In genomic region chr3:146243559-146243958, GRCh38 we compare ENCODE assay signal across 30 cellular contexts. TPM values are rescaled to one million over a fixed set of nuclear protein-coding genes. Genes with fewer than 3 reads are reported as not detected.
A peak's percentile ranks its signal among the peaks of the same experiment; 100 is the strongest.
DNase-seq lines count a peak whose midpoint lies in the region; ATAC-seq, FAIRE-seq and TF ChIP-seq lines count a peak whose summit lies in the region.
"Had no signal": no experiment of that assay in that cellular context is flagged by ENCODE, and none has a peak within 500 bp of the region (broad histone marks: within the 10 kb centered on the region; RNA-seq: fewer than 3 reads in every experiment).

No MANE protein-coding gene starts in this region.

- H3K4me1 ChIP-seq in K562 (replicated peaks in 1 of 2; ENCODE audit: control insufficient read depth in 2 of 2, insufficient read depth in 2 of 2, low read length in 2 of 2) (no peaks in the 10 kb centered on the region), endothelial cell of umbilical vein (ENCODE audit: control insufficient read depth, extremely low read depth, insufficient read depth, low read length) (peaks cover 29% of the 10 kb centered on the region), thoracic aorta (ENCODE audit: control insufficient read depth in 1 of 2, low read depth in 2 of 2) (peaks cover 8 to 49% of the 10 kb centered on the region in 2 donors), upper lobe of right lung (peaks cover 8% of the 10 kb centered on the region)
- H3K4me1 ChIP-seq: BE2C, BLaER1 had no signal

- H3K9me1 ChIP-seq in K562 (ENCODE audit: control insufficient read depth, insufficient read depth, low read length) (no peaks in the 10 kb centered on the region), endothelial cell of umbilical vein (replicated peaks; ENCODE audit: control insufficient read depth, extremely low read depth, insufficient read depth, low read length) (no peaks in the 10 kb centered on the region)

- H3K79me2 ChIP-seq in K562 (ENCODE audit: control insufficient read depth, insufficient read depth, low read length) (no peaks in the 10 kb centered on the region), endothelial cell of umbilical vein (ENCODE audit: control insufficient read depth, insufficient read depth, low read length) (peaks cover 48% of the 10 kb centered on the region)

- TF ChIP-seq EP300 in K562 (IDR thresholded peaks at IDR 0.05; ENCODE audit: low read length), result no peak

- no peak for FAIRE-seq in K562 (lab: Jason Lieb, UNC)
- FAIRE-seq in endothelial cell of umbilical vein (lab: Jason Lieb, UNC), result no peak
- FAIRE-seq: A204.1, GM12878, GM12892, GM18507 had no signal

- no peaks in the 10 kb centered on the region for H3K9me3 ChIP-seq in K562 (replicated peaks; ENCODE audit: control insufficient read depth, insufficient read depth, low read depth, low read length)
- no peaks in the 10 kb centered on the region for H3K9me3 ChIP-seq in endothelial cell of umbilical vein (replicated peaks; ENCODE audit: control insufficient read depth, insufficient read depth, low read length)
- H3K9me3 ChIP-seq in thoracic aorta, result no peaks in the 10 kb centered on the region
- H3K9me3 ChIP-seq in upper lobe of right lung, result no peaks in the 10 kb centered on the region
- H3K9me3 ChIP-seq: BE2C, BLaER1 had no signal

- TF ChIP-seq CTCF in K562 (IDR thresholded peaks at IDR 0.05 in 2 of 3, conservative IDR thresholded peaks at IDR 0.05 in 1 of 3; ENCODE audit: insufficient read depth in 2 of 3, low read depth in 1 of 3, low read length in 3 of 3), result no peak
- TF ChIP-seq CTCF in endothelial cell of umbilical vein (IDR thresholded peaks at IDR 0.05; ENCODE audit: extremely low read depth in 1 of 2, insufficient read depth in 1 of 2, low read depth in 1 of 2, low read length in 2 of 2), result no peak
- TF ChIP-seq CTCF in thoracic aorta (IDR thresholded peaks at IDR 0.05), result no peak
- no peak for TF ChIP-seq CTCF in upper lobe of right lung (IDR thresholded peaks at IDR 0.05)

- no peak overlapping the region for H2AFZ ChIP-seq in K562 (ENCODE audit: low read depth, low read length)
- no peak overlapping the region for H2AFZ ChIP-seq in endothelial cell of umbilical vein (ENCODE audit: low read depth, low read length)

- in situ Hi-C loops in K562 (cut with MboI), result no loop called here

- H3K27ac ChIP-seq in K562 (ENCODE audit: extremely low read depth, low read depth, low read length) (no peak overlapping the region), endothelial cell of umbilical vein (ENCODE audit: insufficient read depth, low read depth, low read length) (no peak overlapping the region), thoracic aorta (peak overlapping the region; percentile 9 to 99), upper lobe of right lung (no peak overlapping the region)
- H3K27ac ChIP-seq: BLaER1 had no signal

- CTCF ChIA-PET in K562 (lab: Yijun Ruan, JAX; ENCODE audit: low intra/inter-chr PET ratio), result no interaction called here
- CTCF ChIA-PET in endothelial cell of umbilical vein (lab: Charles Lee), result no interaction called here

- no peak for ATAC-seq in K562
- ATAC-seq in thoracic aorta (ENCODE audit: insufficient number of reproducible peaks, low FRiP score, low read depth), result no peak
- no peak for ATAC-seq in GM21576 (IDR thresholded peaks at IDR 0.05; ENCODE audit: unreplicated experiment)
- ATAC-seq in upper lobe of right lung, result no peak
- ATAC-seq: GM12878 had no signal

- intact Hi-C loops in K562 (cut with micrococcal nuclease) (no loop called here), endothelial cell of umbilical vein (cut with micrococcal nuclease) (loop anchor here (5.0 kb wide), 1 partner anchor 34 kb away; no protein-coding TSS in a partner anchor), upper lobe of right lung (cut with DNase I) (no loop called here)

- no peak for TF ChIP-seq POLR2A in K562 (conservative IDR thresholded peaks at IDR 0.05)
- no peak for TF ChIP-seq POLR2A in endothelial cell of umbilical vein (IDR thresholded peaks at IDR 0.05; ENCODE audit: low read depth, low read length)

- POLR2A ChIA-PET in K562 (lab: Yijun Ruan, JAX), result no interaction called here
- POLR2A ChIA-PET in endothelial cell of umbilical vein (lab: Charles Lee), result no interaction called here

- H3K27me3 ChIP-seq in K562 (ENCODE audit: control insufficient read depth in 2 of 2, insufficient read depth in 2 of 2, low read length in 2 of 2) (no peaks in the 10 kb centered on the region), endothelial cell of umbilical vein (ENCODE audit: control insufficient read depth in 2 of 2, insufficient read depth in 2 of 2, low read length in 2 of 2) (no peaks in the 10 kb centered on the region), thoracic aorta (replicated peaks; ENCODE audit: insufficient read depth) (no peaks in the 10 kb centered on the region), upper lobe of right lung (no peaks in the 10 kb centered on the region)
- H3K27me3 ChIP-seq: BE2C, BLaER1 had no signal

- no TSS peak for BruUV-seq in K562 (replicated peaks; lab: Mats Ljungman, UMichigan)
- no TSS peak for BruUV-seq in endothelial cell of umbilical vein (replicated peaks; lab: Mats Ljungman, UMichigan)

- no peak for DNase-seq in K562 (ENCODE audit: extremely low read depth in 1 of 4, low spot score in 3 of 4)
- peak; percentile 52 for DNase-seq in dermis blood vessel endothelial cell
- DNase-seq in endothelial cell of umbilical vein (ENCODE audit: low read depth, low spot score), result peak; percentile 41
- no peak for DNase-seq in thoracic aorta (ENCODE audit: low spot score)
- DNase-seq in H4 (ENCODE audit: low spot score), result no peak
- no peak for DNase-seq in upper lobe of right lung
- no peak for DNase-seq in T-helper 9 cell
- DNase-seq: 8988T; ACHN; BE2C; C1 segment of cervical spinal cord; CD4-positive, alpha-beta memory T cell; CD4-positive, CD25-positive, alpha-beta regulatory T cell; CD8-positive, alpha-beta memory T cell; COR-L47; DMS 273 treated with DMSO at 0.1 percent for 48 hours; DMS153; DMS53; DMS79; DND-41; EL; GDM1 had no signal

- H4K20me1 ChIP-seq in K562 (replicated peaks; ENCODE audit: control insufficient read depth, insufficient read depth, low read length) (no peaks in the 10 kb centered on the region), endothelial cell of umbilical vein (replicated peaks; ENCODE audit: control insufficient read depth, extremely low read depth, insufficient read depth, low read length) (no peaks in the 10 kb centered on the region)
- H4K20me1 ChIP-seq: BLaER1 had no signal

- TF ChIP-seq RAD21 in K562 (CRISPR knock-in tag; conservative IDR thresholded peaks at IDR 0.05 in 1 of 2, IDR thresholded peaks at IDR 0.05 in 1 of 2), result no peak

- H3K9ac ChIP-seq in K562 (ENCODE audit: insufficient read depth in 1 of 2, low read depth in 2 of 2, low read length in 2 of 2) (no peak overlapping the region), endothelial cell of umbilical vein (replicated peaks; ENCODE audit: extremely low read depth, insufficient read depth, low read length) (no peak overlapping the region)
- H3K9ac ChIP-seq: BLaER1 had no signal

- dilution Hi-C loops in endothelial cell of umbilical vein (cut with MboI; ENCODE audit: extremely low pct_ligation_motif_present, low sequenced_read_pairs), result no loop called here

- 7% methylated on average over 1 of the region's 1 CpG for WGBS in K562 (ENCODE audit: insufficient coverage, low coverage, missing lambda C conversion rate)

- no peak overlapping the region for H3K4me3 ChIP-seq in K562
- H3K4me3 ChIP-seq in endothelial cell of umbilical vein (replicated peaks in 1 of 3; ENCODE audit: insufficient read depth in 1 of 3, low read depth in 1 of 3, low read length in 3 of 3), result no peak overlapping the region
- no peak overlapping the region for H3K4me3 ChIP-seq in thoracic aorta
- no peak overlapping the region for H3K4me3 ChIP-seq in upper lobe of right lung
- H3K4me3 ChIP-seq: BLaER1, GM12878 had no signal

- H3K36me3 ChIP-seq in K562 (ENCODE audit: control insufficient read depth, insufficient read depth, low read length) (no peaks in the 10 kb centered on the region), endothelial cell of umbilical vein (ENCODE audit: control insufficient read depth in 2 of 2, extremely low read depth in 1 of 2, insufficient read depth in 2 of 2, low read length in 2 of 2) (peaks cover 0 to 9% of the 10 kb centered on the region in 2 experiments), thoracic aorta (no peaks in the 10 kb centered on the region), upper lobe of right lung (no peaks in the 10 kb centered on the region)
- H3K36me3 ChIP-seq: BE2C, BLaER1 had no signal

- H3K4me2 ChIP-seq in K562 (ENCODE audit: insufficient read depth, low read length) (no peak overlapping the region), endothelial cell of umbilical vein (ENCODE audit: insufficient read depth, low read length) (no peak overlapping the region)
- H3K4me2 ChIP-seq: BLaER1 had no signal

RNA-seq across cellular contexts. Expression of gene PLSCR4, which starts 7.3 kb away (rescaled TPM):
- 0.18 TPM in 1 of 2 replicates, not detected in the other for total RNA-seq in K562 (2011; cell fraction: chromatin; rRNA removed; ENCODE audit: low replicate concordance)
- not detected in 2 replicates for total RNA-seq in K562 (2011; cell fraction: nucleolus; rRNA removed)
- total RNA-seq in K562 (2011; cell fraction: nucleoplasm; rRNA removed), result 0.46 TPM in 1 of 2 replicates, not detected in the other
- total RNA-seq in K562 (2014; rRNA removed) (0.68 TPM in 1 of 2 replicates, not detected in the other), K562 (2014; rRNA removed; fragmentation: Illumina TruSeq; extraction: Trizol) (0.16 and 0.29 TPM in 2 replicates), K562 (2015; rRNA removed; fragmentation: Illumina TruSeq; extraction: Trizol) (0.18 and 0.49 TPM in 2 replicates), K562 (2021) (0.11 and 0.42 TPM in 2 replicates), dermis blood vessel endothelial cell (655 and 677 TPM in 2 replicates), endothelial cell of umbilical vein (81.5 and 91.8 TPM in 2 replicates), thoracic aorta (100 to 1,000 TPM; 115 to 148 TPM), upper lobe of right lung (84.1 TPM)
- polyA plus RNA-seq in K562 (2011; rRNA removed) (0.05 and 0.21 TPM in 2 replicates), K562 (2014; fragmentation: Illumina TruSeq; extraction: Trizol) (0.24 and 0.51 TPM in 2 replicates), K562 (2014; fragmentation: Nextera tagmentation; extraction: Ambion mirVana) (under 1 TPM; 0.20 to 0.32 TPM), K562 (2014; rRNA removed) (0.19 TPM in 1 of 2 replicates, not detected in the other), endothelial cell of umbilical vein (91.7 and 105 TPM in 2 replicates)
- polyA plus RNA-seq in K562 (2011; cell fraction: cytosol; rRNA removed), result not detected in 2 replicates
- 0.30 TPM in 1 of 2 replicates, not detected in the other for polyA plus RNA-seq in K562 (2011; cell fraction: nucleus; rRNA removed)
- 0.42 and 0.86 TPM in 2 replicates for polyA plus RNA-seq in K562 (2012)
- 0.09 and 0.18 TPM in 2 replicates for polyA minus RNA-seq in K562 (2011; rRNA and poly(A)+ RNA removed)
- not detected in 2 replicates for polyA minus RNA-seq in K562 (2011; cell fraction: cytosol; rRNA and poly(A)+ RNA removed)
- polyA minus RNA-seq in K562 (2011; cell fraction: nucleus; rRNA and poly(A)+ RNA removed), result 0.13 and 0.56 TPM in 2 replicates
- 55.7 and 69.9 TPM in 2 replicates for polyA plus RNA-seq in endothelial cell of umbilical vein (2011; cell fraction: cytosol; rRNA removed)
- polyA plus RNA-seq in endothelial cell of umbilical vein (2011; cell fraction: nucleus; rRNA removed), result 149 and 153 TPM in 2 replicates
- polyA plus RNA-seq in endothelial cell of umbilical vein (2012), result 56.7 and 72.9 TPM in 2 replicates
- polyA minus RNA-seq in endothelial cell of umbilical vein, result 157 and 172 TPM in 2 replicates
- 3.5 TPM for polyA minus RNA-seq in endothelial cell of umbilical vein (2011; cell fraction: cytosol; rRNA and poly(A)+ RNA removed)
- polyA minus RNA-seq in endothelial cell of umbilical vein (2011; cell fraction: nucleus; rRNA and poly(A)+ RNA removed), result 282 and 350 TPM in 2 replicates
- 15.0 and 19.5 TPM in 2 replicates for total RNA-seq in H4 (2014; rRNA removed; shearing (Covaris generic))
- total RNA-seq: CD4-positive, alpha-beta memory T cell; CD4-positive, CD25-positive, alpha-beta regulatory T cell; CD8-positive, alpha-beta memory T cell; G401; GM12878 had no signal
- polyA plus RNA-seq: CD14-positive monocyte; CD4-positive, alpha-beta memory T cell; CD4-positive, CD25-positive, alpha-beta regulatory T cell; CD8-positive, alpha-beta memory T cell had no signal

Comparison
In these comparisons a context has a peak if more than half of its experiments do, and no peak if none do; other contexts are left out.
1. DNase-seq: peak in dermis blood vessel endothelial cell (single experiment) and endothelial cell of umbilical vein (single experiment); none in K562 (0 of 4), thoracic aorta (single experiment), H4 (single experiment), upper lobe of right lung (single experiment) and T-helper 9 cell (single experiment).
2. H3K27ac ChIP-seq: peak in thoracic aorta (2 of 2); none in K562 (single experiment), endothelial cell of umbilical vein (single experiment) and upper lobe of right lung (single experiment).